In the genomic region with DNA sequence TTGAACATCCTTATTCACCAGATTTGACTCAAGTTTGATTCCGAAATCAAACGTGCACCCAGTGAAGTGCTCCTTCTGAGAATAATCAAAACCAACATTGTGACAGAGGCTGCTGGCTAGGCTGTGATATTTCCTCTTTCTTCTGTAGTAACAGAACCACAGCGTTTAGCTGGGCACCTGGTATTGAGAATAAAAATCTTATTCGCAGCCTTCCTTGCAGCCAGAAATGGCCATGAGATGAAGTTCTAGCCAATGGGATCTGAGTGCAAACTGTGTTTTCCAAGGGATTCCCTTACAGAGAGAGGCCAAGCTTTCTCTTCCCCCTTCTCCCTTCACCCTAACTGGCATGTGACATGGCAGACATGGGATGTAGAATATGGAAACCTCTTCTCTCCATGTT, we compare ENCODE assay signal across 17 cellular contexts. TPM values are rescaled to one million over a fixed set of nuclear protein-coding genes. Genes with fewer than 3 reads are reported as not detected.
DNase-seq lines count a peak whose midpoint lies in the region; ATAC-seq, FAIRE-seq and TF ChIP-seq lines count a peak whose summit lies in the region.
"Had no signal": no experiment of that assay in that cellular context is flagged by ENCODE, and none has a peak within 500 bp of the region (broad histone marks: within the 10 kb centered on the region; RNA-seq: fewer than 3 reads in every experiment).

No MANE protein-coding gene starts in this region.

- H3K79me1 ChIP-seq in mesenchymal stem cell (replicated peaks; ENCODE audit: low read length, poor library complexity, severe bottlenecking): peaks cover 21% of the 10 kb centered on the region

- H2BK120ac ChIP-seq in mesenchymal stem cell (ENCODE audit: low read depth, low read length): no peak overlapping the region

- no TSS peak for BruUV-seq in HepG2 (replicated peaks; lab: Mats Ljungman, UMichigan)

- CTCF ChIA-PET in CD8-positive, alpha-beta memory T cell (lab: Charles Lee): no interaction called here
- CTCF ChIA-PET in HepG2 (lab: Yijun Ruan, JAX; ENCODE audit: low intra/inter-chr PET ratio, low total read pairs): no interaction called here

- peak overlapping the region; percentile 57 for H2BK5ac ChIP-seq in mesenchymal stem cell (ENCODE audit: low read depth, low read length, poor library complexity, severe bottlenecking)

- H3K14ac ChIP-seq in mesenchymal stem cell (ENCODE audit: low read length in 2 of 2): no peak overlapping the region

- in situ Hi-C loops in G401 (cut with HindIII; ENCODE audit: low sequenced_read_pairs) (no loop called here), HepG2 (cut with HindIII; ENCODE audit: extremely low pct_ligation_motif_present, low pct_unique_long_range_greater_than_20kb) (no loop called here)

- no peaks in the 10 kb centered on the region for H3K9me3 ChIP-seq in CD8-positive, alpha-beta memory T cell (ENCODE audit: low read length)
- no peaks in the 10 kb centered on the region for H3K9me3 ChIP-seq in T-helper 17 cell (ENCODE audit: control insufficient read depth, low read length, poor library complexity, severe bottlenecking)
- H3K9me3 ChIP-seq in mesenchymal stem cell (ENCODE audit: control insufficient read depth, low read length): no peaks in the 10 kb centered on the region
- no peaks in the 10 kb centered on the region for H3K9me3 ChIP-seq in HepG2 (ENCODE audit: low read length)
- H3K9me3 ChIP-seq: HAP-1 had no signal

- H3K9ac ChIP-seq in mesenchymal stem cell (ENCODE audit: low read length): no peak overlapping the region
- no peak overlapping the region for H3K9ac ChIP-seq in HepG2 (ENCODE audit: insufficient read depth, low read depth, low read length)

- no peaks in the 10 kb centered on the region for H3K36me3 ChIP-seq in CD8-positive, alpha-beta memory T cell (ENCODE audit: insufficient read depth, low read length)
- H3K36me3 ChIP-seq in mesenchymal stem cell (ENCODE audit: control insufficient read depth in 1 of 2, insufficient read depth in 2 of 2, low read depth in 1 of 2, low read length in 2 of 2) (no peaks in the 10 kb centered on the region), HepG2 (replicated peaks in 1 of 2; ENCODE audit: control insufficient read depth in 1 of 2, insufficient read depth in 2 of 2, low read length in 2 of 2) (no peaks in the 10 kb centered on the region)
- H3K36me3 ChIP-seq: HAP-1 had no signal

- no peak overlapping the region for H3K4me2 ChIP-seq in mesenchymal stem cell (ENCODE audit: low read length, poor library complexity, severe bottlenecking)
- no peak overlapping the region for H3K4me2 ChIP-seq in HepG2 (ENCODE audit: low read depth, low read length)

- no peak for DNase-seq in CD8-positive, alpha-beta memory T cell
- no peak for DNase-seq in T-helper 17 cell
- DNase-seq in mesenchymal stem cell: no peak
- no peak for DNase-seq in G401 (ENCODE audit: low spot score)
- DNase-seq in dermis blood vessel endothelial cell: no peak
- DNase-seq in HepG2 (ENCODE audit: low spot score): no peak
- DNase-seq: NCI-H1417 treated with DMSO at 0.1 percent for 48 hours, NCI-H2029, NCI-H2171, NCI-H446 treated with DMSO at 0.1 percent for 48 hours, NCI-H748 treated with DMSO at 0.1 percent for 48 hours had no signal

- H3K36me3 Mint-ChIP-seq in CD8-positive, alpha-beta memory T cell: no peaks in the 10 kb centered on the region
- peaks cover 2% of the 10 kb centered on the region for H3K36me3 Mint-ChIP-seq in T-helper 17 cell (ENCODE audit: low read depth)
- no peaks in the 10 kb centered on the region for H3K36me3 Mint-ChIP-seq in stimulated activated memory B cell treated with anti-CD40 and anti-IgM and Interleukin-4, amounts not matched to agents 10 μg/mL and 1 μg/mL and 100 μg/mL, for 72 hours
- H3K36me3 Mint-ChIP-seq: CD14-positive monocyte had no signal

- no peaks in the 10 kb centered on the region for H3K9me3 Mint-ChIP-seq in CD8-positive, alpha-beta memory T cell
- H3K9me3 Mint-ChIP-seq in stimulated activated memory B cell treated with anti-CD40 and anti-IgM and Interleukin-4, amounts not matched to agents 10 μg/mL and 1 μg/mL and 100 μg/mL, for 72 hours: no peaks in the 10 kb centered on the region

- no peak overlapping the region for H2AK5ac ChIP-seq in mesenchymal stem cell (ENCODE audit: low read length, severe bottlenecking)

- no peak overlapping the region for H4K91ac ChIP-seq in mesenchymal stem cell (ENCODE audit: low read length)

- no peak overlapping the region for H3K4me3 ChIP-seq in CD8-positive, alpha-beta memory T cell (ENCODE audit: low read length)
- H3K4me3 ChIP-seq in mesenchymal stem cell (ENCODE audit: insufficient read depth in 1 of 2, low read depth in 1 of 2, low read length in 2 of 2) (no peak overlapping the region), HepG2 (replicated peaks in 1 of 3; ENCODE audit: insufficient read depth in 1 of 3, low read depth in 2 of 3, low read length in 3 of 3) (no peak overlapping the region)
- H3K4me3 ChIP-seq: HAP-1 had no signal

- peak overlapping the region in 5 of 7 donors; percentile 6 to 69 (median 49) for H3K4me3 Mint-ChIP-seq in CD8-positive, alpha-beta memory T cell
- peak overlapping the region; percentile 3 for H3K4me3 Mint-ChIP-seq in T-helper 17 cell
- H3K4me3 Mint-ChIP-seq in stimulated activated memory B cell treated with anti-CD40 and anti-IgM and Interleukin-4, amounts not matched to agents 10 μg/mL and 1 μg/mL and 100 μg/mL, for 72 hours: no peak overlapping the region
- H3K4me3 Mint-ChIP-seq: CD14-positive monocyte had no signal

- H3K27ac Mint-ChIP-seq in CD8-positive, alpha-beta memory T cell: peak overlapping the region in 7 of 8 donors; percentile 48 to 98 (median 69)
- peak overlapping the region; percentile 99 for H3K27ac Mint-ChIP-seq in T-helper 17 cell
- H3K27ac Mint-ChIP-seq in stimulated activated memory B cell treated with anti-CD40 and anti-IgM and Interleukin-4, amounts not matched to agents 10 μg/mL and 1 μg/mL and 100 μg/mL, for 72 hours: peak overlapping the region; percentile 41
- H3K27ac Mint-ChIP-seq: CD14-positive monocyte had no signal

- no peaks in the 10 kb centered on the region for H3K79me2 ChIP-seq in HepG2 (ENCODE audit: insufficient read depth, low read length)

- H4K8ac ChIP-seq in mesenchymal stem cell (ENCODE audit: low read length): no peak overlapping the region

- intact Hi-C loops in HepG2 (cut with micrococcal nuclease; ENCODE audit: unreplicated experiment): no loop called here

- H4K20me1 ChIP-seq in HepG2 (ENCODE audit: insufficient read depth, low read length): no peaks in the 10 kb centered on the region

- ATAC-seq in T-helper 17 cell: no peak
- ATAC-seq in stimulated activated memory B cell treated with anti-CD40 and anti-IgM and Interleukin-4, amounts not matched to agents 10 μg/mL and 1 μg/mL and 100 μg/mL, for 72 hours: no peak
- ATAC-seq in HepG2: no peak
- ATAC-seq: Panc1 had no signal

- TF ChIP-seq CTCF in HepG2 (CRISPR knock-in tag; IDR thresholded peaks at IDR 0.05): no peak

- H3K27me3 ChIP-seq in CD8-positive, alpha-beta memory T cell (ENCODE audit: insufficient read depth, low read length, poor library complexity, severe bottlenecking): no peaks in the 10 kb centered on the region
- H3K27me3 ChIP-seq in mesenchymal stem cell (ENCODE audit: control insufficient read depth in 1 of 2, insufficient read depth in 1 of 2, low read length in 2 of 2) (peaks cover 0 to 16% of the 10 kb centered on the region in 2 experiments), HepG2 (ENCODE audit: control insufficient read depth in 1 of 2, insufficient read depth in 2 of 2, low read length in 2 of 2) (peaks cover 0 to 20% of the 10 kb centered on the region in 2 experiments; a peak in 2 of 5 replicates)

- H2AFZ ChIP-seq in mesenchymal stem cell (ENCODE audit: low read depth, low read length) (no peak overlapping the region), HepG2 (ENCODE audit: low read length) (no peak overlapping the region)

- no peak for FAIRE-seq in HepG2 (lab: Jason Lieb, UNC)
- FAIRE-seq: HTR-8/SVneo had no signal

- H3K4me1 ChIP-seq in CD8-positive, alpha-beta memory T cell (ENCODE audit: insufficient read depth, low read length): peaks cover 66% of the 10 kb centered on the region
- H3K4me1 ChIP-seq in mesenchymal stem cell (ENCODE audit: control insufficient read depth, insufficient read depth, low read depth, low read length) (peaks cover 39% of the 10 kb centered on the region), HepG2 (ENCODE audit: insufficient read depth, low read length) (no peaks in the 10 kb centered on the region)
- H3K4me1 ChIP-seq: HAP-1 had no signal

- H3K18ac ChIP-seq in mesenchymal stem cell (ENCODE audit: low read depth in 1 of 2, low read length in 2 of 2): no peak overlapping the region

- no peak overlapping the region for H2BK15ac ChIP-seq in mesenchymal stem cell (ENCODE audit: low read depth, poor library complexity, severe bottlenecking)

- H3K27me3 Mint-ChIP-seq in CD8-positive, alpha-beta memory T cell: peaks cover 4 to 5% of the 10 kb centered on the region in 2 donors
- no peaks in the 10 kb centered on the region for H3K27me3 Mint-ChIP-seq in T-helper 17 cell
- no peaks in the 10 kb centered on the region for H3K27me3 Mint-ChIP-seq in stimulated activated memory B cell treated with anti-CD40 and anti-IgM and Interleukin-4, amounts not matched to agents 10 μg/mL and 1 μg/mL and 100 μg/mL, for 72 hours

- TF ChIP-seq EP300 in HepG2 (IDR thresholded peaks at IDR 0.05; ENCODE audit: low read depth in 2 of 2, low read length in 2 of 2): no peak
- TF ChIP-seq EP300 in HepG2 (CRISPR knock-in tag; IDR thresholded peaks at IDR 0.05; ENCODE audit: borderline replicate concordance): no peak

- H3K27ac ChIP-seq in CD8-positive, alpha-beta memory T cell (ENCODE audit: low read depth, low read length): no peak overlapping the region
- H3K27ac ChIP-seq in mesenchymal stem cell (ENCODE audit: low read length, poor library complexity, severe bottlenecking) (peak overlapping the region; percentile 79), HepG2 (ENCODE audit: extremely low read length, insufficient read depth, low read length) (no peak overlapping the region)
- H3K27ac ChIP-seq: HL-60 had no signal

- TF ChIP-seq RAD21 in HepG2 (CRISPR knock-in tag; IDR thresholded peaks at IDR 0.05): no peak

- WGBS in mesenchymal stem cell: 100% methylated on average over 4 of the region's 4 CpGs
- 43% methylated on average over 4 of the region's 4 CpGs for WGBS in HepG2 (ENCODE audit: low lambda C conversion rate)

- no peak overlapping the region for H2BK12ac ChIP-seq in mesenchymal stem cell (ENCODE audit: low read length in 2 of 2)

- H3K4ac ChIP-seq in mesenchymal stem cell (ENCODE audit: low read depth in 1 of 2, low read length in 2 of 2): no peak overlapping the region

- no peak for TF ChIP-seq POLR2A in HepG2 (IDR thresholded peaks at IDR 0.05; ENCODE audit: insufficient read depth in 1 of 2, low read depth in 2 of 2, low read length in 2 of 2)

- POLR2A ChIA-PET in CD8-positive, alpha-beta memory T cell (lab: Charles Lee): no interaction called here
- POLR2A ChIA-PET in HepG2 (lab: Yijun Ruan, JAX): no interaction called here

- peaks cover 75 to 83% (median 82%) of the 10 kb centered on the region in 3 donors for H3K4me1 Mint-ChIP-seq in CD8-positive, alpha-beta memory T cell
- peaks cover 72% of the 10 kb centered on the region for H3K4me1 Mint-ChIP-seq in T-helper 17 cell
- peaks cover 44% of the 10 kb centered on the region for H3K4me1 Mint-ChIP-seq in stimulated activated memory B cell treated with anti-CD40 and anti-IgM and Interleukin-4, amounts not matched to agents 10 μg/mL and 1 μg/mL and 100 μg/mL, for 72 hours

- H3K23ac ChIP-seq in mesenchymal stem cell (ENCODE audit: low read length in 2 of 2): no peak overlapping the region

RNA-seq across cellular contexts. Expression of a gene that starts 51.7 kb away (rescaled TPM):
- total RNA-seq in CD8-positive, alpha-beta memory T cell: not detected
- polyA plus RNA-seq in CD8-positive, alpha-beta memory T cell: 0.45 TPM
- total RNA-seq in T-helper 17 cell: 1 to 10 TPM in 1 of 2 donors, under 1 TPM in 1; 0.57 to 1.3 TPM
- polyA plus RNA-seq in mesenchymal stem cell (2013, experiment 1 of 2): 0.07 TPM
- 0.05 TPM for polyA plus RNA-seq in mesenchymal stem cell (2013, experiment 2 of 2)
- not detected in 2 replicates for total RNA-seq in G401 (2014; rRNA removed; shearing (Covaris generic))
- 0.09 and 0.34 TPM in 2 replicates for total RNA-seq in dermis blood vessel endothelial cell
- not detected in 2 replicates for total RNA-seq in HepG2 (2016; rRNA removed; fragmentation: Illumina TruSeq; extraction: Trizol)
- not detected in 2 replicates for total RNA-seq in HepG2 (2016; cell fraction: cytosol; rRNA removed; fragmentation: Illumina TruSeq; extraction: Trizol; ENCODE audit: low read depth)
- total RNA-seq in HepG2 (2016; cell fraction: insoluble cytoplasmic fraction; rRNA removed; fragmentation: Illumina TruSeq; extraction: Trizol): not detected in 2 replicates
- total RNA-seq in HepG2 (2016; cell fraction: membrane; rRNA removed; fragmentation: Illumina TruSeq; extraction: Trizol): not detected in 2 replicates
- total RNA-seq in HepG2 (2016; cell fraction: nucleus; rRNA removed; fragmentation: Illumina TruSeq; extraction: Trizol): not detected in 2 replicates
- polyA plus RNA-seq in HepG2 (2011; rRNA removed): 0.05 TPM in 1 of 2 replicates, not detected in the other
- not detected in 2 replicates for polyA plus RNA-seq in HepG2 (2011; cell fraction: cytosol; rRNA removed)
- not detected in 2 replicates for polyA plus RNA-seq in HepG2 (2011; cell fraction: nucleus; rRNA removed)
- 0.09 TPM in 1 of 2 replicates, not detected in the other for polyA plus RNA-seq in HepG2 (2012)
- not detected in 2 replicates for polyA plus RNA-seq in HepG2 (2016; cell fraction: cytosol; fragmentation: Illumina TruSeq; extraction: Trizol; ENCODE audit: low read depth)
- polyA plus RNA-seq in HepG2 (2016; cell fraction: insoluble cytoplasmic fraction; fragmentation: Illumina TruSeq; extraction: Trizol; ENCODE audit: low read depth): not detected in 2 replicates
- not detected in 2 replicates for polyA plus RNA-seq in HepG2 (2016; cell fraction: membrane; fragmentation: Illumina TruSeq; extraction: Trizol; ENCODE audit: low read depth)
- not detected in 2 replicates for polyA plus RNA-seq in HepG2 (2016; cell fraction: nucleus; fragmentation: Illumina TruSeq; extraction: Trizol; ENCODE audit: insufficient read depth, low read depth)
- polyA minus RNA-seq in HepG2 (2011; rRNA and poly(A)+ RNA removed; ENCODE audit: low replicate concordance): not detected in 2 replicates
- polyA minus RNA-seq in HepG2 (2011; cell fraction: cytosol; rRNA and poly(A)+ RNA removed): not detected in 2 replicates
- polyA minus RNA-seq in HepG2 (2011; cell fraction: nucleus; rRNA and poly(A)+ RNA removed): not detected in 2 replicates
- polyA plus RNA-seq: CD14-positive monocyte had no signal

Comparison
In these comparisons a context has a peak if more than half of its experiments do, and no peak if none do; other contexts are left out.
1. H3K27ac Mint-ChIP-seq: peak in every context shown above with its lines; median percentile 99 in T-helper 17 cell; 69 in CD8-positive, alpha-beta memory T cell; 41 in stimulated activated memory B cell treated with anti-CD40 and anti-IgM and Interleukin-4, amounts not matched to agents 10 μg/mL and 1 μg/mL and 100 μg/mL, for 72 hours.